ENCODE assay signal across 27 cellular contexts in genomic region chr1:5889462-5889861, GRCh38.
"Had no signal": no experiment of that assay in that cellular context is flagged by ENCODE, and none has a peak within 500 bp of the region (broad histone marks: within the 10 kb centered on the region; RNA-seq: fewer than 3 reads in every experiment).

No MANE protein-coding gene starts in this region.

- H3K9me3 ChIP-seq: adrenal gland, ascending aorta, gastrocnemius medialis, uterus had no signal

- H3K4me1 ChIP-seq: adrenal gland, ascending aorta, gastrocnemius medialis, uterus had no signal

- H3K27me3 ChIP-seq: adrenal gland, ascending aorta, cardiac muscle cell, dorsolateral prefrontal cortex, gastrocnemius medialis, uterus had no signal

- H3K36me3 ChIP-seq: adrenal gland, cardiac muscle cell, gastrocnemius medialis, uterus had no signal

- H3K27ac ChIP-seq: adrenal gland, ascending aorta, cardiac muscle cell, coronary artery, uterus, VCaP had no signal

- ATAC-seq: gastrocnemius medialis; left lobe of liver; stimulated activated memory B cell treated with anti-CD40 and anti-IgM and Interleukin-4, amounts not matched to agents 10 μg/mL and 1 μg/mL and 100 μg/mL, for 72 hours; stimulated activated naive CD8-positive, alpha-beta T cell treated with anti-CD3 and anti-CD28 coated beads, Interleukin-15, amount 100 ng/mL, for 72 hours had no signal

- FAIRE-seq: small intestine had no signal

- DNase-seq: activated CD4-positive, alpha-beta T cell treated with anti-CD3 and anti-CD28 coated beads for 4 hours; activated CD4-positive, alpha-beta T cell treated with anti-CD3 and anti-CD28 coated beads, Interleukin-2, amount 50 U/mL, for 48 hours; activated CD8-positive, alpha-beta memory T cell treated with anti-CD3 and anti-CD28 coated beads for 24 hours; activated CD8-positive, alpha-beta memory T cell treated with anti-CD3 and anti-CD28 coated beads, Interleukin-2, amount 50 U/mL, for 4 hours; activated effector memory CD4-positive, alpha-beta T cell treated with anti-CD3 and anti-CD28 coated beads, Interleukin-2, amount 50 U/mL, for 16 hours; activated naive CD4-positive, alpha-beta T cell treated with anti-CD3 and anti-CD28 coated beads for 36 hours; activated naive CD8-positive, alpha-beta T cell treated with anti-CD3 and anti-CD28 coated beads for 36 hours; activated T-cell treated with anti-CD3 and anti-CD28 coated beads, Interleukin-2, amount 50 U/mL, for 1 hour; adrenal gland; dorsolateral prefrontal cortex; effector memory CD4-positive, alpha-beta T cell; erythroblast; gastrocnemius medialis; hippocampal formation; kidney glomerular epithelial cell; small intestine; stimulated activated CD4-positive, alpha-beta T cell treated with anti-CD3 and anti-CD28 coated beads, Interleukin-4, amount 100 ng/mL, for 4 hours; stimulated activated CD8-positive, alpha-beta memory T cell treated with anti-CD3 and anti-CD28 coated beads, Interleukin-4, amount 100 ng/mL, for 48 hours; stimulated activated naive CD8-positive, alpha-beta T cell treated with anti-CD3 and anti-CD28 coated beads, Interleukin-15, amount 100 ng/mL, for 72 hours; T-helper 1 cell; uterus had no signal

- H3K4me3 ChIP-seq: adrenal gland, ascending aorta, cardiac muscle cell, coronary artery, dorsolateral prefrontal cortex, gastrocnemius medialis, uterus had no signal
